Comparison of ENCODE assay signal across 15 cellular contexts in the genomic region with DNA sequence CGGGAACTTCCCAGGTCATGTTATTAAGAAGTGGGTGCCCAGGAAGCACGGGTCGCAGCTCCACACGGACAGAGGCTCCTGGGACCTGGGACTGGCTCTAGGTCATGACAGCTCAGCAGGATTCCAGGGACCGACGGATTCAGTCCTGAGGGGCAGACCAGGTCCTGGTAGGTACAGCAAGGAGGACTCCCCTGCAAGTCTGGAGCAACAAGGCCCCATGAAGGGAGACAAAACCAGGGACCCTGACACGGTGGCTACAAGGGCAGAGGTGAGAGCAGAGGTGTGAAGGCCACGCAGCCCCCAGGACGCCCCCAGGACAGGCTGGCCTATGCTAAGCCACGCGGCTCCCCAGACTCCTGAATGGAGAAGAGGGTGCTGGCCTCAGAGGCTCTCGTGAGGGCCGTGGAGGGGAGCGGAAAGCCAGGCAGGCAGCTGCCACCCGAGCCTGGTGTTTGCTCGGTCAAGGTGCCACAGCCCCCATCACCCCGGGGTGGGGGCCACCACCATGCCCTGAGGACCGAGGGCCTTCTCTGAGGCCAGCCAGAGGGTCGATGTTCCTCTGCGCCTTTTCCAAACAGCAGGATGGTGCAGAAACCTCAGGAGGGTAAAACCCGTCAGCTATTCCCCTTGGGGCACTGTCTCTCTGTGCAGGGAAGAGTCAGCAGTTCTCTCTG.
A peak's percentile ranks its signal among the peaks of the same experiment; 100 is the strongest.
DNase-seq lines count a peak whose midpoint lies in the region; ATAC-seq and TF ChIP-seq lines count a peak whose summit lies in the region.
"Had no signal": no experiment of that assay in that cellular context is flagged by ENCODE, and none has a peak within 500 bp of the region (broad histone marks: within the 10 kb centered on the region; RNA-seq: fewer than 3 reads in every experiment).

No MANE protein-coding gene starts in this region.

- H3K4me1 Mint-ChIP-seq in endothelial cell (ENCODE audit: unreplicated experiment) = no peaks in the 10 kb centered on the region

- H4K8ac ChIP-seq in mesenchymal stem cell (ENCODE audit: low read length) = no peak overlapping the region

- no peaks in the 10 kb centered on the region for H3K27me3 ChIP-seq in right atrium auricular region
- no peaks in the 10 kb centered on the region for H3K27me3 ChIP-seq in PC-3 (ENCODE audit: low read length)
- no peaks in the 10 kb centered on the region for H3K27me3 ChIP-seq in mesenchymal stem cell (ENCODE audit: control insufficient read depth in 1 of 2, insufficient read depth in 1 of 2, low read length in 2 of 2)
- H3K27me3 ChIP-seq: Peyer's patch had no signal

- H2BK120ac ChIP-seq in mesenchymal stem cell (ENCODE audit: low read depth, low read length) = no peak overlapping the region

- no peak overlapping the region for H2BK15ac ChIP-seq in mesenchymal stem cell (ENCODE audit: low read depth, poor library complexity, severe bottlenecking)

- H3K4me2 ChIP-seq in PC-3 (ENCODE audit: low read length) (peak overlapping the region; percentile 60), mesenchymal stem cell (ENCODE audit: low read length, poor library complexity, severe bottlenecking) (no peak overlapping the region)
- H3K4me2 ChIP-seq: SK-N-SH had no signal

- no peak overlapping the region for H3K4ac ChIP-seq in mesenchymal stem cell (ENCODE audit: low read depth in 1 of 2, low read length in 2 of 2)

- no peak overlapping the region for H2AK5ac ChIP-seq in mesenchymal stem cell (ENCODE audit: low read length, severe bottlenecking)

- POLR2A ChIA-PET in PC-3 (lab: Charles Lee; ENCODE audit: unreplicated experiment) = no interaction called here

- ATAC-seq in Right ventricle myocardium superior (ENCODE audit: poor library complexity) (no peak), PC-3 (no peak), HG02981 (IDR thresholded peaks at IDR 0.05; ENCODE audit: unreplicated experiment) (no peak)
- ATAC-seq: CD8-positive, alpha-beta T cell had no signal

- H4K20me1 ChIP-seq in PC-3 (ENCODE audit: low read length) = no peaks in the 10 kb centered on the region

- H3K27ac ChIP-seq in right atrium auricular region (no peak overlapping the region), PC-3 (ENCODE audit: low read length) (peak overlapping the region; percentile 75), mesenchymal stem cell (ENCODE audit: low read length, poor library complexity, severe bottlenecking) (no peak overlapping the region)
- H3K27ac ChIP-seq: GM23248, Peyer's patch had no signal

- peak overlapping the region; percentile 66 for H3K9ac ChIP-seq in PC-3 (ENCODE audit: low read length)
- H3K9ac ChIP-seq in mesenchymal stem cell (ENCODE audit: low read length) = no peak overlapping the region
- H3K9ac ChIP-seq: GM23248, SK-N-SH had no signal

- no peak overlapping the region for H3K18ac ChIP-seq in mesenchymal stem cell (ENCODE audit: low read depth in 1 of 2, low read length in 2 of 2)

- H2BK12ac ChIP-seq in mesenchymal stem cell (ENCODE audit: low read length in 2 of 2) = no peak overlapping the region

- BruUV-seq in PC-3 (replicated peaks; lab: Mats Ljungman, UMichigan) = no TSS peak

- no peaks in the 10 kb centered on the region for H3K4me1 ChIP-seq in right atrium auricular region
- peaks cover 29% of the 10 kb centered on the region for H3K4me1 ChIP-seq in PC-3 (ENCODE audit: insufficient read depth, low read length)
- no peaks in the 10 kb centered on the region for H3K4me1 ChIP-seq in mesenchymal stem cell (ENCODE audit: control insufficient read depth, insufficient read depth, low read depth, low read length)
- H3K4me1 ChIP-seq: Peyer's patch had no signal

- peaks cover 14% of the 10 kb centered on the region for H3K36me3 Mint-ChIP-seq in endothelial cell (ENCODE audit: low read depth, unreplicated experiment)
- H3K36me3 Mint-ChIP-seq: CD8-positive, alpha-beta T cell had no signal

- H3K4me3 Mint-ChIP-seq in endothelial cell (ENCODE audit: unreplicated experiment) = no peak overlapping the region
- H3K4me3 Mint-ChIP-seq: CD8-positive, alpha-beta T cell had no signal

- no peaks in the 10 kb centered on the region for H3K79me2 ChIP-seq in PC-3 (ENCODE audit: low read length)

- H3K23ac ChIP-seq in mesenchymal stem cell (ENCODE audit: low read length in 2 of 2) = no peak overlapping the region

- no peaks in the 10 kb centered on the region for H3K9me2 ChIP-seq in PC-3 (replicated peaks; ENCODE audit: low read length)
- H3K9me2 ChIP-seq: SK-N-SH had no signal

- no peak overlapping the region for H3K27ac Mint-ChIP-seq in endothelial cell (ENCODE audit: unreplicated experiment)
- H3K27ac Mint-ChIP-seq: CD8-positive, alpha-beta T cell had no signal

- 77% methylated on average over 21 of the region's 21 CpGs for whole genome bisulfite sequencing in mesenchymal stem cell

- H3K4me3 ChIP-seq in right atrium auricular region (no peak overlapping the region), PC-3 (ENCODE audit: low read length) (no peak overlapping the region), mesenchymal stem cell (ENCODE audit: insufficient read depth in 1 of 2, low read depth in 1 of 2, low read length in 2 of 2) (no peak overlapping the region)
- H3K4me3 ChIP-seq: GM23248, K562, Peyer's patch had no signal

- intact Hi-C loops in Right ventricle myocardium superior (cut with DNase I) (no loop called here), PC-3 (cut with micrococcal nuclease) (no loop called here)

- no peak overlapping the region for H2AFZ ChIP-seq in PC-3 (ENCODE audit: low read length)
- H2AFZ ChIP-seq in mesenchymal stem cell (ENCODE audit: low read depth, low read length) = no peak overlapping the region
- H2AFZ ChIP-seq: GM23248 had no signal

- peaks cover 7% of the 10 kb centered on the region for H3K27me3 Mint-ChIP-seq in endothelial cell (ENCODE audit: unreplicated experiment)

- H3K9me3 Mint-ChIP-seq in endothelial cell (ENCODE audit: unreplicated experiment) = peaks cover 48% of the 10 kb centered on the region

- DNase-seq in right atrium auricular region (ENCODE audit: low spot score) (peak; percentile 30), Right ventricle myocardium superior (no peak), PC-3 (no peak), mesenchymal stem cell (no peak), endothelial cell (ENCODE audit: low spot score) (no peak), anterior cingulate cortex (lab: John Stamatoyannopoulos, UW) (no peak)
- no peak for DNase-seq in activated naive CD4-positive, alpha-beta T cell (lab: John Stamatoyannopoulos, UW)
- DNase-seq: ACHN; CD8-positive, alpha-beta T cell; GM23248; MV-4-11 had no signal

- peak overlapping the region; percentile 5 for H4K91ac ChIP-seq in mesenchymal stem cell (ENCODE audit: low read length)

- CTCF ChIA-PET in PC-3 (lab: Charles Lee) = no interaction called here

- H3K14ac ChIP-seq in mesenchymal stem cell (ENCODE audit: low read length in 2 of 2) = no peak overlapping the region

- H2BK5ac ChIP-seq in mesenchymal stem cell (ENCODE audit: low read depth, low read length, poor library complexity, severe bottlenecking) = no peak overlapping the region

- no peak for TF ChIP-seq CTCF in right atrium auricular region (IDR thresholded peaks at IDR 0.05)
- no peak for TF ChIP-seq CTCF in PC-3 (conservative IDR thresholded peaks at IDR 0.05; ENCODE audit: low read depth, low read length)
- TF ChIP-seq CTCF in endothelial cell (IDR thresholded peaks at IDR 0.05; ENCODE audit: unreplicated experiment) = no peak

- no peaks in the 10 kb centered on the region for H3K9me3 ChIP-seq in right atrium auricular region
- no peaks in the 10 kb centered on the region for H3K9me3 ChIP-seq in PC-3 (ENCODE audit: low read length)
- peaks cover 7% of the 10 kb centered on the region for H3K9me3 ChIP-seq in mesenchymal stem cell (ENCODE audit: control insufficient read depth, low read length)
- H3K9me3 ChIP-seq: Peyer's patch had no signal

- no peaks in the 10 kb centered on the region for H3F3A ChIP-seq in PC-3 (ENCODE audit: low read length, unreplicated experiment)

- H3K36me3 ChIP-seq in right atrium auricular region (no peaks in the 10 kb centered on the region), PC-3 (ENCODE audit: low read depth, low read length) (no peaks in the 10 kb centered on the region), mesenchymal stem cell (ENCODE audit: control insufficient read depth in 1 of 2, insufficient read depth in 2 of 2, low read depth in 1 of 2, low read length in 2 of 2) (no peaks in the 10 kb centered on the region)
- H3K36me3 ChIP-seq: Peyer's patch had no signal

- H3K79me1 ChIP-seq in mesenchymal stem cell (replicated peaks; ENCODE audit: low read length, poor library complexity, severe bottlenecking) = no peaks in the 10 kb centered on the region
